Comparison of ENCODE assay signal across 8 cellular contexts in the genomic region with DNA sequence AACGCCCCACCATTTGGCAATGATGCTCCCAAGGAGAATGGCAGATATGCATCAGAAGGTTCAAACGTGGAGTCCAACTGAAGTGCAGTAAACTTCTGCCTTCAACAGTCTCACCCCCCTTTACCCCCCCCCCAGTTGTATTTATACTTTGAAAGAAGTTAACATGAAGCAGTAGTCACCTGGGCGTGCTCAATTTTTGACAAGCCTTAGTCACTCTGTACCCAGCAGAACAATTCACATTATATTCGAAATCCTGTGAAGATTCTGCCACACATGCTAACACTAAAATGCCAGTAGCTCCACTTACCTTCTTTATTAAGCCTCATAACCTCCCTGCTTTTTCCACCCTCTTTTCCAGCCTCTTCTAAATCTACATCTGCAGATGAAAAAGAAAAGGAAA. TPM values are rescaled to one million over a fixed set of nuclear protein-coding genes. Genes with fewer than 3 reads are reported as not detected.
DNase-seq lines count a peak whose midpoint lies in the region; ATAC-seq, FAIRE-seq and TF ChIP-seq lines count a peak whose summit lies in the region.

No MANE protein-coding gene starts in this region.

- WGBS in A549 (ENCODE audit: missing lambda C conversion rate): 55% methylated on average over 4 of the region's 4 CpGs

- peaks cover 3% of the 10 kb centered on the region for H3K36me3 Mint-ChIP-seq in chondrocyte (ENCODE audit: low read depth)

- H3K36me3 ChIP-seq in muscle layer of duodenum (ENCODE audit: control insufficient read depth in 1 of 2, insufficient read depth in 2 of 2, low read length in 2 of 2): no peaks in the 10 kb centered on the region

- peak overlapping the region; percentile 96 for H3K4me2 ChIP-seq in A549

- H3K27ac Mint-ChIP-seq in chondrocyte (ENCODE audit: unreplicated experiment): peak overlapping the region; percentile 100

- no peak for TF ChIP-seq POLR2A in A549 (IDR thresholded peaks at IDR 0.05; ENCODE audit: low read length)

- POLR2A ChIA-PET in A549 (lab: Yijun Ruan, JAX): no interaction called here

- H3K27ac ChIP-seq in A549 (peak overlapping the region; percentile 91 to 93), muscle layer of duodenum (ENCODE audit: low read length) (peak overlapping the region; percentile 93)

- TF ChIP-seq EP300 in A549 (IDR thresholded peaks at IDR 0.05): no peak

- H3K9me3 ChIP-seq in A549 (no peaks in the 10 kb centered on the region), muscle layer of duodenum (ENCODE audit: control insufficient read depth in 1 of 2, low read length in 2 of 2) (no peaks in the 10 kb centered on the region)

- H3K9me3 Mint-ChIP-seq in chondrocyte (ENCODE audit: low read depth): no peaks in the 10 kb centered on the region

- no peaks in the 10 kb centered on the region for H3K27me3 ChIP-seq in muscle layer of duodenum (ENCODE audit: low read depth, low read length)

- CTCF ChIA-PET in A549 (lab: Yijun Ruan, JAX): interaction anchor here (0.6 to 1.7 kb wide), 2 partner anchors 114 to 145 kb away, joined by 3 to 5 read pairs; no protein-coding TSS in a partner anchor

- TF ChIP-seq RAD21 in A549 (conservative IDR thresholded peaks at IDR 0.05 in 1 of 2, IDR thresholded peaks at IDR 0.05 in 1 of 2): no peak

- H3K27me3 Mint-ChIP-seq in chondrocyte (ENCODE audit: low read depth): no peaks in the 10 kb centered on the region

- no peak for TF ChIP-seq CTCF in A549 (IDR thresholded peaks at IDR 0.05)
- TF ChIP-seq CTCF in chondrocyte (IDR thresholded peaks at IDR 0.05): no peak

- peaks cover 23% of the 10 kb centered on the region for H3K4me1 Mint-ChIP-seq in chondrocyte (ENCODE audit: low read depth)

- DNase-seq in A549 (ENCODE audit: low read depth in 1 of 2, low spot score in 1 of 2) (no peak), chondrocyte (ENCODE audit: low spot score) (no peak), NCI-H524 (lab: John Stamatoyannopoulos, UW) (no peak), NCI-H2081 treated with DMSO at 0.1 percent for 48 hours (lab: John Stamatoyannopoulos, UW) (no peak), amniotic stem cell (lab: John Stamatoyannopoulos, UW) (no peak)
- DNase-seq in Jurkat, Clone E6-1 (ENCODE audit: low read depth, low spot score): no peak

- H3K4me1 ChIP-seq in A549 (peaks cover 24% of the 10 kb centered on the region), muscle layer of duodenum (ENCODE audit: control insufficient read depth in 1 of 2, insufficient read depth in 2 of 2, low read length in 2 of 2) (peaks cover 4 to 15% of the 10 kb centered on the region in 2 donors)

- ATAC-seq in A549 (no peak), HG03442 (IDR thresholded peaks at IDR 0.05; ENCODE audit: unreplicated experiment) (no peak)

- H3K4me3 ChIP-seq in A549 (peak overlapping the region; percentile 84), muscle layer of duodenum (ENCODE audit: low read depth in 1 of 2, low read length in 2 of 2) (peak overlapping the region; percentile 74 to 93)
- H3K4me3 ChIP-seq in Jurkat, Clone E6-1 (ENCODE audit: low read length): peak overlapping the region; percentile 85

- peak overlapping the region; percentile 100 for H3K4me3 Mint-ChIP-seq in chondrocyte (ENCODE audit: unreplicated experiment)

- FAIRE-seq in A549 (lab: Jason Lieb, UNC): no peak

TF ChIP-seq in A549, 52 proteins besides CTCF, POLR2A, EP300 and RAD21:
- no peak for TF ChIP-seq SMC3 (IDR thresholded peaks at IDR 0.05)
- no peak for TF ChIP-seq HOXB13 (CRISPR knock-in tag; IDR thresholded peaks at IDR 0.05; ENCODE audit: low read depth)
- TF ChIP-seq HMGXB4 (CRISPR knock-in tag; IDR thresholded peaks at IDR 0.05; ENCODE audit: borderline replicate concordance): no peak
- TF ChIP-seq, protein P1, sequence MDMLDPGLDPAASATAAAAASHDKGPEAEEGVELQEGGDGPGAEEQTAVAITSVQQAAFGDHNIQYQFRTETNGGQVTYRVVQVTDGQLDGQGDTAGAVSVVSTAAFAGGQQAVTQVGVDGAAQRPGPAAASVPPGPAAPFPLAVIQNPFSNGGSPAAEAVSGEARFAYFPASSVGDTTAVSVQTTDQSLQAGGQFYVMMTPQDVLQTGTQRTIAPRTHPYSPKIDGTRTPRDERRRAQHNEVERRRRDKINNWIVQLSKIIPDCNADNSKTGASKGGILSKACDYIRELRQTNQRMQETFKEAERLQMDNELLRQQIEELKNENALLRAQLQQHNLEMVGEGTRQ (IDR thresholded peaks at IDR 0.05): no peak
- no peak for TF ChIP-seq CBX8 (IDR thresholded peaks at IDR 0.05)
- TF ChIP-seq PHF8 (IDR thresholded peaks at IDR 0.05; ENCODE audit: borderline replicate concordance, low read depth): no peak

RNA-seq across cellular contexts. Expression of gene ATXN7L1, which starts 0.9 kb away (rescaled TPM):
- polyA plus RNA-seq in A549 (2011; rRNA removed) (4.5 and 4.8 TPM in 2 replicates), A549 (2017; fragmentation: RNase III; extraction: RNeasy Plus Mini Kit Qiagen cat#74134 plus additional on column Dnase treatment) (5.0 to 8.1 TPM (median 5.7 TPM) in 3 replicates)
- 2.1 and 2.9 TPM in 2 replicates for polyA plus RNA-seq in A549 (2012; cell fraction: cytosol; rRNA removed)
- 3.0 and 4.1 TPM in 2 replicates for polyA plus RNA-seq in A549 (2012; cell fraction: nucleus; rRNA removed)
- 6.4 and 7.5 TPM in 2 replicates for polyA minus RNA-seq in A549 (2011; rRNA and poly(A)+ RNA removed)
- polyA plus RNA-seq in Jurkat, Clone E6-1 (2012; ENCODE audit: insufficient read depth, insufficient read length): 6.7 TPM
- 6.4 to 8.8 TPM (median 6.5 TPM) in 3 replicates for total RNA-seq in chondrocyte
